In genomic region chr18:8705941-8706544, GRCh38 we compare ENCODE assay signal across 8 cellular contexts. TPM values are rescaled to one million over a fixed set of nuclear protein-coding genes. Genes with fewer than 3 reads are reported as not detected.
DNase-seq lines count a peak whose midpoint lies in the region; ATAC-seq and TF ChIP-seq lines count a peak whose summit lies in the region.

No MANE protein-coding gene starts in this region.

- WGBS in psoas muscle, 3 donors = 1 to 2% (median 1%) methylated on average over 29 to 92 of the region's 92 CpGs

- DNase-seq in D341Med (ENCODE audit: low spot score) (peak; percentile 81), HCEC 1CT (peak; percentile 39), glutamatergic neuron (peak; percentile 56), psoas muscle (peak; percentile 24 to 53), NCI-H2196 treated with DMSO at 0.1 percent for 48 hours (lab: John Stamatoyannopoulos, UW; ENCODE audit: unreplicated experiment) (no peak)
- no peak for DNase-seq in activated CD4-positive, alpha-beta T cell treated with anti-CD3 and anti-CD28 coated beads, Interleukin-2, amount 10 ng/mL, durations not matched to agents 7 days and 5 days

- H3K4me3 ChIP-seq in psoas muscle = peak overlapping the region; percentile 85

- no peak for ATAC-seq in psoas muscle
- no peak for ATAC-seq in GM18873 (IDR thresholded peaks at IDR 0.05; ENCODE audit: low FRiP score, unreplicated experiment)
- no peak for ATAC-seq in GM19328 (IDR thresholded peaks at IDR 0.05; ENCODE audit: unreplicated experiment)

- peaks cover 60% of the 10 kb centered on the region for H3K27me3 Mint-ChIP-seq in activated CD4-positive, alpha-beta T cell treated with anti-CD3 and anti-CD28 coated beads, Interleukin-2, amount 10 ng/mL, durations not matched to agents 7 days and 5 days
- H3K27me3 Mint-ChIP-seq in glutamatergic neuron (ENCODE audit: unreplicated experiment) = peaks cover 26% of the 10 kb centered on the region

- no peak overlapping the region for H3K27ac ChIP-seq in psoas muscle

- H3K4me1 ChIP-seq in psoas muscle = peaks cover 11% of the 10 kb centered on the region

- peaks cover 0 to 7% (median 0%) of the 10 kb centered on the region in 3 donors for H3K27me3 ChIP-seq in psoas muscle (ENCODE audit: insufficient read depth in 3 of 3, low read length in 2 of 3)

- H3K36me3 ChIP-seq in psoas muscle (ENCODE audit: insufficient read depth in 1 of 2, low read depth in 1 of 2) = no peaks in the 10 kb centered on the region

- no peak for TF ChIP-seq CTCF in glutamatergic neuron (IDR thresholded peaks at IDR 0.05; ENCODE audit: partially characterized antibody, unreplicated experiment)
- no peak for TF ChIP-seq CTCF in psoas muscle (IDR thresholded peaks at IDR 0.05)

- CTCF ChIA-PET in activated CD4-positive, alpha-beta T cell treated with anti-CD3 and anti-CD28 coated beads, Interleukin-2, amount 10 ng/mL, durations not matched to agents 7 days and 5 days (lab: Charles Lee) = interaction anchor here (0.7 kb wide), 1 partner anchor 1032 kb away, joined by 3 read pairs; no protein-coding TSS in a partner anchor

- peaks cover 15% of the 10 kb centered on the region for H3K4me1 Mint-ChIP-seq in activated CD4-positive, alpha-beta T cell treated with anti-CD3 and anti-CD28 coated beads, Interleukin-2, amount 10 ng/mL, durations not matched to agents 7 days and 5 days
- H3K4me1 Mint-ChIP-seq in glutamatergic neuron (ENCODE audit: low read depth, unreplicated experiment) = peaks cover 18% of the 10 kb centered on the region

- POLR2A ChIA-PET in activated CD4-positive, alpha-beta T cell treated with anti-CD3 and anti-CD28 coated beads, Interleukin-2, amount 10 ng/mL, durations not matched to agents 7 days and 5 days (lab: Charles Lee) = no interaction called here

- peaks cover 2% of the 10 kb centered on the region for H3K36me3 Mint-ChIP-seq in activated CD4-positive, alpha-beta T cell treated with anti-CD3 and anti-CD28 coated beads, Interleukin-2, amount 10 ng/mL, durations not matched to agents 7 days and 5 days (ENCODE audit: low read depth)
- no peaks in the 10 kb centered on the region for H3K36me3 Mint-ChIP-seq in glutamatergic neuron (ENCODE audit: unreplicated experiment)

- no peaks in the 10 kb centered on the region for H3K9me3 Mint-ChIP-seq in activated CD4-positive, alpha-beta T cell treated with anti-CD3 and anti-CD28 coated beads, Interleukin-2, amount 10 ng/mL, durations not matched to agents 7 days and 5 days
- H3K9me3 Mint-ChIP-seq in glutamatergic neuron (ENCODE audit: unreplicated experiment) = peaks cover 17% of the 10 kb centered on the region

- H3K27ac Mint-ChIP-seq in activated CD4-positive, alpha-beta T cell treated with anti-CD3 and anti-CD28 coated beads, Interleukin-2, amount 10 ng/mL, durations not matched to agents 7 days and 5 days = no peak overlapping the region
- H3K27ac Mint-ChIP-seq in glutamatergic neuron (ENCODE audit: unreplicated experiment) = no peak overlapping the region

- H3K4me3 Mint-ChIP-seq in activated CD4-positive, alpha-beta T cell treated with anti-CD3 and anti-CD28 coated beads, Interleukin-2, amount 10 ng/mL, durations not matched to agents 7 days and 5 days = peak overlapping the region; percentile 36
- H3K4me3 Mint-ChIP-seq in glutamatergic neuron (ENCODE audit: unreplicated experiment) = no peak overlapping the region

- H3K9me3 ChIP-seq in psoas muscle = no peaks in the 10 kb centered on the region

- intact Hi-C loops in psoas muscle (cut with DNase I) = loop anchor here in 1 of 2 donors (2.0 to 10.0 kb wide), 2 partner anchors 35 to 129 kb away; no protein-coding TSS in a partner anchor

RNA-seq across cellular contexts. Expression of gene MTCL1, which starts 0.7 kb away (rescaled TPM):
- total RNA-seq in activated CD4-positive, alpha-beta T cell treated with anti-CD3 and anti-CD28 coated beads, Interleukin-2, amount 10 ng/mL, durations not matched to agents 7 days and 5 days = 1 to 10 TPM; 1.7 to 1.8 TPM
- total RNA-seq in glutamatergic neuron (ENCODE audit: unreplicated experiment) (100 TPM), psoas muscle (1 to 10 TPM; 2.1 to 5.3 (median 3.8) TPM)
- 1 to 10 TPM; 1.3 to 3.7 (median 3.0) TPM for polyA plus RNA-seq in psoas muscle

Comparison
In these comparisons a context has a peak if more than half of its experiments do, and no peak if none do; other contexts are left out.
1. DNase-seq: peak in D341Med (single experiment), HCEC 1CT (single experiment), glutamatergic neuron (single experiment) and psoas muscle (2 of 2); none in activated CD4-positive, alpha-beta T cell treated with anti-CD3 and anti-CD28 coated beads, Interleukin-2, amount 10 ng/mL, durations not matched to agents 7 days and 5 days (single experiment) and NCI-H2196 treated with DMSO at 0.1 percent for 48 hours (single experiment).
2. RNA of gene MTCL1, which starts 0.7 kb away (total RNA-seq): 100 TPM in glutamatergic neuron (single experiment); 2.1 to 5.3 TPM in psoas muscle and 1.7 to 1.8 TPM in activated CD4-positive, alpha-beta T cell treated with anti-CD3 and anti-CD28 coated beads, Interleukin-2, amount 10 ng/mL, durations not matched to agents 7 days and 5 days; every median in the first group is over 10 times any median in the second.